ENCODE assay signal across 8 cellular contexts in genomic region chr19:51702103-51702753, GRCh38. TPM values are rescaled to one million over a fixed set of nuclear protein-coding genes. Genes with fewer than 3 reads are reported as not detected.
DNase-seq lines count a peak whose midpoint lies in the region; ATAC-seq and TF ChIP-seq lines count a peak whose summit lies in the region.
"Had no signal": no experiment of that assay in that cellular context is flagged by ENCODE, and none has a peak within 500 bp of the region (broad histone marks: within the 10 kb centered on the region; RNA-seq: fewer than 3 reads in every experiment).

No MANE protein-coding gene starts in this region.

- peaks cover 47% of the 10 kb centered on the region for H3K36me3 ChIP-seq in upper lobe of right lung

- peaks cover 20% of the 10 kb centered on the region for H3K4me1 ChIP-seq in upper lobe of right lung

- H3K4me3 Mint-ChIP-seq in activated T-cell treated with anti-CD3 and anti-CD28 coated beads, Interleukin-2, amount 50 U/mL, for 4 hours: peak overlapping the region; percentile 91
- peak overlapping the region; percentile 89 for H3K4me3 Mint-ChIP-seq in neural crest cell

- H3K9me3 ChIP-seq in upper lobe of right lung: no peaks in the 10 kb centered on the region

- TF ChIP-seq CTCF in fibroblast of the aortic adventitia (IDR thresholded peaks at IDR 0.05; ENCODE audit: insufficient read depth, low read length): no peak
- TF ChIP-seq CTCF in neural crest cell (conservative IDR thresholded peaks at IDR 0.05): no peak
- no peak for TF ChIP-seq CTCF in upper lobe of right lung (IDR thresholded peaks at IDR 0.05)

- no peak overlapping the region for H3K4me3 ChIP-seq in fibroblast of the aortic adventitia (ENCODE audit: low read depth, low read length)
- H3K4me3 ChIP-seq in upper lobe of right lung: peak overlapping the region; percentile 84

- intact Hi-C loops in upper lobe of right lung (cut with DNase I): no loop called here

- peaks cover 6% of the 10 kb centered on the region for H3K27me3 Mint-ChIP-seq in activated T-cell treated with anti-CD3 and anti-CD28 coated beads, Interleukin-2, amount 50 U/mL, for 4 hours (ENCODE audit: low read depth)
- peaks cover 52% of the 10 kb centered on the region for H3K27me3 Mint-ChIP-seq in neural crest cell (ENCODE audit: low read depth)

- no peaks in the 10 kb centered on the region for H3K27me3 ChIP-seq in upper lobe of right lung

- peaks cover 31% of the 10 kb centered on the region for H3K4me1 Mint-ChIP-seq in activated T-cell treated with anti-CD3 and anti-CD28 coated beads, Interleukin-2, amount 50 U/mL, for 4 hours (ENCODE audit: low read depth)
- H3K4me1 Mint-ChIP-seq in neural crest cell: peaks cover 29% of the 10 kb centered on the region

- DNase-seq in NAMALWA (ENCODE audit: low spot score) (peak; percentile 16), fibroblast of the aortic adventitia (ENCODE audit: low read depth) (peak; percentile 73), neural crest cell (ENCODE audit: low read depth, low spot score) (no peak), upper lobe of right lung (peak; percentile 91), NCI-H1417 (lab: John Stamatoyannopoulos, UW) (no peak)
- DNase-seq in activated T-cell treated with anti-CD3 and anti-CD28 coated beads, Interleukin-2, amount 50 U/mL, for 4 hours: peak; percentile 50

- no peak for ATAC-seq in activated T-cell treated with anti-CD3 and anti-CD28 coated beads, Interleukin-2, amount 50 U/mL, for 4 hours
- ATAC-seq in upper lobe of right lung: peak; percentile 56
- no peak for ATAC-seq in HG03457 (IDR thresholded peaks at IDR 0.05; ENCODE audit: unreplicated experiment)

- H3K9me3 Mint-ChIP-seq in activated T-cell treated with anti-CD3 and anti-CD28 coated beads, Interleukin-2, amount 50 U/mL, for 4 hours: peaks cover 4% of the 10 kb centered on the region
- H3K9me3 Mint-ChIP-seq in neural crest cell: no peaks in the 10 kb centered on the region

- H3K27ac Mint-ChIP-seq in neural crest cell (ENCODE audit: unreplicated experiment): no peak overlapping the region

- peaks cover 15% of the 10 kb centered on the region for H3K36me3 Mint-ChIP-seq in activated T-cell treated with anti-CD3 and anti-CD28 coated beads, Interleukin-2, amount 50 U/mL, for 4 hours (ENCODE audit: insufficient read depth)
- H3K36me3 Mint-ChIP-seq in neural crest cell (ENCODE audit: low read depth): peaks cover 6% of the 10 kb centered on the region

- peak overlapping the region; percentile 40 for H3K27ac ChIP-seq in upper lobe of right lung

RNA-seq across cellular contexts. Expression of gene SPACA6, which starts 9.1 kb away (rescaled TPM):
- total RNA-seq in activated T-cell treated with anti-CD3 and anti-CD28 coated beads, Interleukin-2, amount 50 U/mL, for 4 hours: 1 to 10 TPM; 1.6 to 2.3 (median 2.1) TPM
- 5.3 and 8.5 TPM in 2 replicates for total RNA-seq in fibroblast of the aortic adventitia (ENCODE audit: low replicate concordance)
- total RNA-seq in neural crest cell: 3.0 and 4.2 TPM in 2 replicates
- total RNA-seq in upper lobe of right lung: 24.0 TPM

RNA-seq across cellular contexts. Expression of gene HAS1, which starts 21.6 kb away (rescaled TPM):
- total RNA-seq in activated T-cell treated with anti-CD3 and anti-CD28 coated beads, Interleukin-2, amount 50 U/mL, for 4 hours: not detected
- total RNA-seq in fibroblast of the aortic adventitia (ENCODE audit: low replicate concordance) (0.09 and 0.49 TPM in 2 replicates), neural crest cell (not detected in 2 replicates), upper lobe of right lung (3.7 TPM)
- total RNA-seq: NCI-H460 had no signal

RNA-seq across cellular contexts. Expression of gene FPR1, which starts 49.5 kb away (rescaled TPM):
- not detected for total RNA-seq in activated T-cell treated with anti-CD3 and anti-CD28 coated beads, Interleukin-2, amount 50 U/mL, for 4 hours
- total RNA-seq in fibroblast of the aortic adventitia (ENCODE audit: low replicate concordance) (not detected in 2 replicates), neural crest cell (not detected in 2 replicates), upper lobe of right lung (53.3 TPM)
- total RNA-seq: NCI-H460 had no signal

RNA-seq across cellular contexts. Expression of gene SIGLEC14, which starts 55.6 kb away (rescaled TPM):
- total RNA-seq in activated T-cell treated with anti-CD3 and anti-CD28 coated beads, Interleukin-2, amount 50 U/mL, for 4 hours: not detected
- total RNA-seq in fibroblast of the aortic adventitia (ENCODE audit: low replicate concordance): not detected in 2 replicates
- not detected in 2 replicates for total RNA-seq in neural crest cell
- 11.8 TPM for total RNA-seq in upper lobe of right lung
- total RNA-seq: NCI-H460 had no signal

RNA-seq across cellular contexts. Expression of gene FPR2, which starts 58.8 kb away (rescaled TPM):
- not detected for total RNA-seq in activated T-cell treated with anti-CD3 and anti-CD28 coated beads, Interleukin-2, amount 50 U/mL, for 4 hours
- not detected in 2 replicates for total RNA-seq in fibroblast of the aortic adventitia (ENCODE audit: low replicate concordance)
- total RNA-seq in neural crest cell: not detected in 2 replicates
- 12.5 TPM for total RNA-seq in upper lobe of right lung
- total RNA-seq: NCI-H460 had no signal

Comparison
In these comparisons a context has a peak if more than half of its experiments do, and no peak if none do; other contexts are left out.
1. DNase-seq: peak in NAMALWA (single experiment), activated T-cell treated with anti-CD3 and anti-CD28 coated beads, Interleukin-2, amount 50 U/mL, for 4 hours (single experiment), fibroblast of the aortic adventitia (single experiment) and upper lobe of right lung (single experiment); none in neural crest cell (single experiment) and NCI-H1417 (0 of 3).
2. RNA of gene FPR1, which starts 49.5 kb away (total RNA-seq): 53.3 TPM in upper lobe of right lung (single experiment); not detected in activated T-cell treated with anti-CD3 and anti-CD28 coated beads, Interleukin-2, amount 50 U/mL, for 4 hours, not detected in fibroblast of the aortic adventitia and not detected in neural crest cell; every median in the first group is over 10 times any median in the second.